In genomic region chr2:207839575-207839974, GRCh38 we compare ENCODE assay signal across 27 cellular contexts.
"Had no signal": no experiment of that assay in that cellular context is flagged by ENCODE, and none has a peak within 500 bp of the region (broad histone marks: within the 10 kb centered on the region; RNA-seq: fewer than 3 reads in every experiment).

No MANE protein-coding gene starts in this region.

- H3K4me1 ChIP-seq: left lung, uterus had no signal

- H3K9me3 ChIP-seq: left lung, lower lobe of right lung, neutrophil, ovary, right atrium auricular region, tibial nerve, uterus had no signal

- H3K27me3 Mint-ChIP-seq: naive thymus-derived CD8-positive, alpha-beta T cell; progenitor cell of endocrine pancreas; stimulated activated naive B cell treated with anti-CD40 and anti-IgM and Interleukin-4, amounts not matched to agents 10 μg/mL and 1 μg/mL and 100 μg/mL, for 72 hours; stimulated activated naive CD8-positive, alpha-beta T cell treated with anti-CD3 and anti-CD28 coated beads, Interleukin-15, amount 100 ng/mL, for 72 hours; type B pancreatic cell had no signal

- H3K27ac ChIP-seq: left lung, lower lobe of right lung, neutrophil, ovary, right atrium auricular region, skin epidermis, tibial nerve, uterus had no signal

- H3K4me3 ChIP-seq: left lung, lower lobe of right lung, ovary, right atrium auricular region, skin epidermis, tibial nerve, uterus had no signal

- H3K36me3 Mint-ChIP-seq: immature natural killer cell; naive thymus-derived CD8-positive, alpha-beta T cell; type B pancreatic cell had no signal

- H3K27ac Mint-ChIP-seq: immature natural killer cell; naive thymus-derived CD8-positive, alpha-beta T cell; nephron; stimulated activated naive B cell treated with anti-CD40 and anti-IgM and Interleukin-4, amounts not matched to agents 10 μg/mL and 1 μg/mL and 100 μg/mL, for 72 hours; stimulated activated naive CD8-positive, alpha-beta T cell treated with anti-CD3 and anti-CD28 coated beads, Interleukin-15, amount 100 ng/mL, for 72 hours; type B pancreatic cell had no signal

- H3K27me3 ChIP-seq: left lung, neutrophil, ovary, right atrium auricular region, tibial nerve, uterus had no signal

- H3K4me1 Mint-ChIP-seq: immature natural killer cell; naive thymus-derived CD8-positive, alpha-beta T cell; stimulated activated naive B cell treated with anti-CD40 and anti-IgM and Interleukin-4, amounts not matched to agents 10 μg/mL and 1 μg/mL and 100 μg/mL, for 72 hours; stimulated activated naive CD8-positive, alpha-beta T cell treated with anti-CD3 and anti-CD28 coated beads, Interleukin-15, amount 100 ng/mL, for 72 hours had no signal

- DNase-seq: hypothalamus; immature natural killer cell; kidney; left colon; left lung; lower lobe of right lung; mammary epithelial cell; mesenchymal stem cell; naive thymus-derived CD8-positive, alpha-beta T cell; occipital lobe; ovary; stimulated activated CD4-positive, alpha-beta T cell treated with anti-CD3 and anti-CD28 coated beads, Interleukin-12 subunit alpha, Interleukin-12 subunit beta, amount 100 ng/mL, for 4 hours; stimulated activated CD4-positive, alpha-beta T cell treated with anti-CD3 and anti-CD28 coated beads, Interleukin-15, amount 100 ng/mL, for 24 hours; stimulated activated CD4-positive, alpha-beta T cell treated with anti-CD3 and anti-CD28 coated beads, Interleukin-2, amount 100 ng/mL, for 24 hours; stimulated activated CD4-positive, alpha-beta T cell treated with anti-CD3 and anti-CD28 coated beads, Interleukin-4, amount 100 ng/mL, for 1 hour; stimulated activated naive B cell treated with anti-CD40 and anti-IgM and Interleukin-4, amounts not matched to agents 10 μg/mL and 1 μg/mL and 100 μg/mL, for 72 hours; stimulated activated naive CD8-positive, alpha-beta T cell treated with anti-CD3 and anti-CD28 coated beads, Interleukin-15, amount 100 ng/mL, for 72 hours; substantia nigra; uterus had no signal

- H3K9me3 Mint-ChIP-seq: immature natural killer cell; naive thymus-derived CD8-positive, alpha-beta T cell; nephron; neural crest cell; stimulated activated naive B cell treated with anti-CD40 and anti-IgM and Interleukin-4, amounts not matched to agents 10 μg/mL and 1 μg/mL and 100 μg/mL, for 72 hours; stimulated activated naive CD8-positive, alpha-beta T cell treated with anti-CD3 and anti-CD28 coated beads, Interleukin-15, amount 100 ng/mL, for 72 hours; type B pancreatic cell had no signal

- H3K4me3 Mint-ChIP-seq: immature natural killer cell; naive thymus-derived CD8-positive, alpha-beta T cell; nephron; neural crest cell; stimulated activated naive B cell treated with anti-CD40 and anti-IgM and Interleukin-4, amounts not matched to agents 10 μg/mL and 1 μg/mL and 100 μg/mL, for 72 hours; stimulated activated naive CD8-positive, alpha-beta T cell treated with anti-CD3 and anti-CD28 coated beads, Interleukin-15, amount 100 ng/mL, for 72 hours; type B pancreatic cell had no signal

- H3K36me3 ChIP-seq: left lung, lower lobe of right lung, neutrophil, ovary, right atrium auricular region, tibial nerve, uterus had no signal
